ENCODE assay signal across 8 cellular contexts in genomic region chr1:8878448-8879347, GRCh38.
DNase-seq lines count a peak whose midpoint lies in the region; ATAC-seq and TF ChIP-seq lines count a peak whose summit lies in the region.

Gene ENO1, minus strand, starts transcription at chr1:8878686. Its CDS starts 3,778 bp downstream, at chr1:8874908.

- in situ Hi-C loops in GM18951 (cut with MboI; ENCODE audit: low sequenced_read_pairs, unreplicated experiment) = no loop called here

- TF ChIP-seq CTCF in AG09319 (IDR thresholded peaks at IDR 0.05; ENCODE audit: low read depth, low read length) = no peak

- TF ChIP-seq POLR2A in GM18951 (IDR thresholded peaks at IDR 0.05; ENCODE audit: extremely low read depth, insufficient read depth, insufficient read length) = peak; percentile 95

- DNase-seq in AG09319 (ENCODE audit: extremely low read depth, low read depth) (peak; percentile 96), NCI-H345 (lab: John Stamatoyannopoulos, UW) (peak; percentile 96), islet precursor cell (peak; percentile 98)
- DNase-seq in activated CD4-positive, CD25-positive, alpha-beta regulatory T cell treated with anti-CD3 and anti-CD28 coated beads, Interleukin-2, amount 50 U/mL, for 16 hours (ENCODE audit: low read depth, low spot score) = peak; percentile 96
- peak; percentile 99 for DNase-seq in central memory CD4-positive, alpha-beta T cell
- DNase-seq in stimulated activated CD4-positive, alpha-beta T cell treated with anti-CD3 and anti-CD28 coated beads, Interleukin-12 subunit alpha, Interleukin-12 subunit beta, amount 100 ng/mL, for 4 hours = peak; percentile 99

- ATAC-seq in HG03175 (IDR thresholded peaks at IDR 0.05; ENCODE audit: unreplicated experiment) = peak; percentile 79

Comparison
In these comparisons a context has a peak if more than half of its experiments do, and no peak if none do; other contexts are left out.
1. Peak in every context shown above with its lines: DNase-seq and ATAC-seq.